In genomic region chr21:23593582-23593981, GRCh38 we compare ENCODE assay signal across 34 cellular contexts.
"Had no signal": no experiment of that assay in that cellular context is flagged by ENCODE, and none has a peak within 500 bp of the region (broad histone marks: within the 10 kb centered on the region; RNA-seq: fewer than 3 reads in every experiment).

No MANE protein-coding gene starts in this region.

- H3K27ac ChIP-seq: adrenal gland, ascending aorta, body of pancreas, brain microvascular endothelial cell, breast epithelium, cardiac muscle cell had no signal

- H3K27me3 ChIP-seq: adrenal gland, ascending aorta, body of pancreas, brain microvascular endothelial cell, breast epithelium, cardiac muscle cell had no signal

- H3K4me3 ChIP-seq: adrenal gland, ascending aorta, body of pancreas, breast epithelium, cardiac muscle cell had no signal

- H3K9me3 ChIP-seq: adrenal gland, ascending aorta, body of pancreas, breast epithelium had no signal

- H3K4me1 ChIP-seq: adrenal gland, ascending aorta, body of pancreas, breast epithelium had no signal

- H3K36me3 ChIP-seq: adrenal gland, ascending aorta, brain microvascular endothelial cell, breast epithelium, cardiac muscle cell had no signal

- FAIRE-seq: astrocyte, bronchial epithelial cell had no signal

- DNase-seq: activated effector memory CD4-positive, alpha-beta T cell treated with anti-CD3 and anti-CD28 coated beads, Interleukin-2, amount 50 U/mL, for 16 hours; activated effector memory CD4-positive, alpha-beta T cell treated with Interleukin-2 at 50 U/mL for 16 hours; activated gamma-delta T cell; activated gamma-delta T cell treated with Interleukin-2 at 50 U/mL for 16 hours; activated naive CD4-positive, alpha-beta T cell; activated naive CD4-positive, alpha-beta T cell treated with anti-CD3 and anti-CD28 coated beads for 36 hours; activated naive CD4-positive, alpha-beta T cell treated with anti-CD3 and anti-CD28 coated beads, Interleukin-2, amount 10 ng/mL, durations not matched to agents 7 days and 5 days; activated naive CD4-positive, alpha-beta T cell treated with anti-CD3 and anti-CD28 coated beads, Interleukin-2, amount 50 U/mL, for 16 hours; activated naive CD4-positive, alpha-beta T cell treated with Interleukin-2 at 50 U/mL for 16 hours; activated naive CD8-positive, alpha-beta T cell treated with anti-CD3 and anti-CD28 coated beads for 36 hours; activated naive CD8-positive, alpha-beta T cell treated with anti-CD3 and anti-CD28 coated beads, Interleukin-2, amount 10 ng/mL, durations not matched to agents 7 days and 5 days; activated naive CD8-positive, alpha-beta T cell treated with anti-CD3 and anti-CD28 coated beads, Interleukin-2, amount 50 U/mL, for 24 hours; activated T-cell treated with anti-CD3 and anti-CD28 coated beads, Interleukin-2, amount 50 U/mL, for 1 hour; activated T-cell treated with anti-CD3 and anti-CD28 coated beads, Interleukin-2, amount 50 U/mL, for 24 hours; activated T-cell treated with anti-CD3 and anti-CD28 coated beads, Interleukin-2, amount 50 U/mL, for 4 hours; activated T-cell treated with anti-CD3 and anti-CD28 coated beads, Interleukin-2, amount 50 U/mL, for 48 hours; activated T-cell treated with anti-CD3 and anti-CD28 coated beads, Interleukin-2, amount 50 U/mL, for 72 hours; adrenal gland; amniotic stem cell; amygdala; anterior cingulate cortex; aorta; body of pancreas; brain microvascular endothelial cell; caudate nucleus; central memory CD4-positive, alpha-beta T cell; cerebellar nuclear complex had no signal

- ATAC-seq: activated naive CD4-positive, alpha-beta T cell treated with anti-CD3 and anti-CD28 coated beads, Interleukin-2, amount 50 U/mL, for 72 hours; activated naive CD8-positive, alpha-beta T cell treated with anti-CD3 and anti-CD28 coated beads, Interleukin-2, amount 50 U/mL, for 24 hours; activated T-cell treated with anti-CD3 and anti-CD28 coated beads, Interleukin-2, amount 50 U/mL, for 4 hours; activated T-cell treated with anti-CD3 and anti-CD28 coated beads, Interleukin-2, amount 50 U/mL, for 72 hours; activated T-helper 17 cell treated with anti-CD3 and anti-CD28 coated beads, Interleukin-2, amount 50 U/mL, for 72 hours; body of pancreas had no signal
